In genomic region chr7:46603780-46604725, GRCh38 we compare ENCODE assay signal across 12 cellular contexts.
DNase-seq lines count a peak whose midpoint lies in the region; ATAC-seq and TF ChIP-seq lines count a peak whose summit lies in the region.
"Had no signal": no experiment of that assay in that cellular context is flagged by ENCODE, and none has a peak within 500 bp of the region (broad histone marks: within the 10 kb centered on the region; RNA-seq: fewer than 3 reads in every experiment).

No MANE protein-coding gene starts in this region.

- H3K9me3 Mint-ChIP-seq in brain: no peaks in the 10 kb centered on the region
- H3K9me3 Mint-ChIP-seq: stimulated activated naive CD8-positive, alpha-beta T cell treated with anti-CD3 and anti-CD28 coated beads, Interleukin-15, amount 100 ng/mL, for 72 hours had no signal

- no peaks in the 10 kb centered on the region for H3K27me3 Mint-ChIP-seq in brain
- H3K27me3 Mint-ChIP-seq: stimulated activated naive CD8-positive, alpha-beta T cell treated with anti-CD3 and anti-CD28 coated beads, Interleukin-15, amount 100 ng/mL, for 72 hours had no signal

- TF ChIP-seq CTCF in brain (conservative IDR thresholded peaks at IDR 0.05): no peak

- no peaks in the 10 kb centered on the region for H3K36me3 Mint-ChIP-seq in brain

- no peak overlapping the region for H3K4me3 Mint-ChIP-seq in brain
- H3K4me3 Mint-ChIP-seq: stimulated activated naive CD8-positive, alpha-beta T cell treated with anti-CD3 and anti-CD28 coated beads, Interleukin-15, amount 100 ng/mL, for 72 hours had no signal

- DNase-seq in AG20443 (ENCODE audit: low spot score): peak; percentile 87
- DNase-seq in left ventricle myocardium superior: peak; percentile 95
- DNase-seq in pulmonary artery endothelial cell (ENCODE audit: low read depth, low spot score): peak; percentile 29
- DNase-seq in RKO (ENCODE audit: low spot score): no peak
- DNase-seq: activated naive CD4-positive, alpha-beta T cell treated with Interleukin-2 at 50 U/mL for 16 hours; H7; NCI-H226; stimulated activated naive CD8-positive, alpha-beta T cell treated with anti-CD3 and anti-CD28 coated beads, Interleukin-15, amount 100 ng/mL, for 72 hours had no signal

- peaks cover 17% of the 10 kb centered on the region for H3K4me1 Mint-ChIP-seq in brain
- H3K4me1 Mint-ChIP-seq: stimulated activated naive CD8-positive, alpha-beta T cell treated with anti-CD3 and anti-CD28 coated beads, Interleukin-15, amount 100 ng/mL, for 72 hours had no signal

- H3K27ac Mint-ChIP-seq in brain: peak overlapping the region in 3 of 5 experiments; percentile 9 to 65 (median 42)
- H3K27ac Mint-ChIP-seq: stimulated activated naive CD8-positive, alpha-beta T cell treated with anti-CD3 and anti-CD28 coated beads, Interleukin-15, amount 100 ng/mL, for 72 hours had no signal

- ATAC-seq in left ventricle myocardium superior: peak; percentile 91
- no peak for ATAC-seq in GM21390 (IDR thresholded peaks at IDR 0.05; ENCODE audit: unreplicated experiment)
- ATAC-seq in GM18502 (IDR thresholded peaks at IDR 0.05; ENCODE audit: poor library complexity, unreplicated experiment): no peak
- no peak for ATAC-seq in GM18858 (IDR thresholded peaks at IDR 0.05; ENCODE audit: unreplicated experiment)
- ATAC-seq: stimulated activated naive CD8-positive, alpha-beta T cell treated with anti-CD3 and anti-CD28 coated beads, Interleukin-15, amount 100 ng/mL, for 72 hours had no signal

- intact Hi-C loops in left ventricle myocardium superior (cut with micrococcal nuclease): no loop called here
